1 cellular context compared by ENCODE assay signal in genomic region chr4:175998782-175999181, GRCh38.
TF ChIP-seq lines count a peak whose summit lies in the region.

No MANE protein-coding gene starts in this region.

TF ChIP-seq in H1, 55 proteins besides CTCF, POLR2A, EP300 and RAD21:
- no peak for TF ChIP-seq JUND (IDR thresholded peaks at IDR 0.05; ENCODE audit: low read length)
- TF ChIP-seq SIRT6 (IDR thresholded peaks at IDR 0.05; ENCODE audit: low read length): no peak
- no peak for TF ChIP-seq ZNF274 (IDR thresholded peaks at IDR 0.05; ENCODE audit: borderline replicate concordance, extremely low read depth, low read length)
- TF ChIP-seq BACH1 (IDR thresholded peaks at IDR 0.05; ENCODE audit: low read length): no peak
- TF ChIP-seq SRF (IDR thresholded peaks at IDR 0.05; ENCODE audit: low read depth, low read length): no peak
- no peak for TF ChIP-seq CREB1 (IDR thresholded peaks at IDR 0.05)
- no peak for TF ChIP-seq KDM1A (IDR thresholded peaks at IDR 0.05; ENCODE audit: borderline replicate concordance, low read length)
- no peak for TF ChIP-seq RXRA (IDR thresholded peaks at IDR 0.05; ENCODE audit: insufficient read depth, low read depth, low read length)
- no peak for TF ChIP-seq RBBP5 (IDR thresholded peaks at IDR 0.05; ENCODE audit: borderline replicate concordance, low read depth, low read length)
- no peak for TF ChIP-seq RFX5 (IDR thresholded peaks at IDR 0.05; ENCODE audit: borderline replicate concordance, low read depth, low read length)
- 0 out of 4 replicates have a peak, but pooled peaks of 1 of the 2 experiments have one; percentile 54 for TF ChIP-seq SIN3A (conservative IDR thresholded peaks at IDR 0.05 in 1 of 2, IDR thresholded peaks at IDR 0.05 in 1 of 2; ENCODE audit: low read depth in 1 of 2, low read length in 2 of 2)
- no peak for TF ChIP-seq SP4 (IDR thresholded peaks at IDR 0.05; ENCODE audit: low read length)
- TF ChIP-seq SAP30 (IDR thresholded peaks at IDR 0.05; ENCODE audit: insufficient read depth, insufficient replicate concordance, low read length): no peak
- TF ChIP-seq EGR1 (IDR thresholded peaks at IDR 0.05; ENCODE audit: borderline replicate concordance, low read depth, low read length): peak; percentile 65; the same call in 1 of the 2 replicates
- TF ChIP-seq CHD2 (IDR thresholded peaks at IDR 0.05; ENCODE audit: low read length): peak; percentile 9; the same call in 1 of the 2 replicates
- TF ChIP-seq USF2 (IDR thresholded peaks at IDR 0.05; ENCODE audit: low read length): no peak
- no peak for TF ChIP-seq SIX5 (IDR thresholded peaks at IDR 0.05; ENCODE audit: low read depth, low read length)
- peak; percentile 29; the same call in 1 of the 2 replicates for TF ChIP-seq YY1 (IDR thresholded peaks at IDR 0.05; ENCODE audit: low read depth, low read length)
- TF ChIP-seq TAF7 (optimal IDR thresholded peaks at IDR 0.05; ENCODE audit: borderline replicate concordance, low read depth, low read length): no peak
- no peak for TF ChIP-seq TCF12 (IDR thresholded peaks at IDR 0.05; ENCODE audit: low read depth, low read length)
- TF ChIP-seq TEAD4 (IDR thresholded peaks at IDR 0.05; ENCODE audit: low read depth, low read length): peak; percentile 57; the same call in 1 of the 2 replicates
- TF ChIP-seq HDAC2 (IDR thresholded peaks at IDR 0.05; ENCODE audit: borderline replicate concordance in 1 of 2, low read depth in 2 of 2, low read length in 2 of 2): no peak
- no peak for TF ChIP-seq NRF1 (IDR thresholded peaks at IDR 0.05; ENCODE audit: low read depth, low read length)
- no peak for TF ChIP-seq TAF1 (IDR thresholded peaks at IDR 0.05; ENCODE audit: low read depth, low read length)
- TF ChIP-seq CBX8 (IDR thresholded peaks at IDR 0.05; ENCODE audit: borderline replicate concordance, low read depth, low read length): no peak
- no peak for TF ChIP-seq SP2 (IDR thresholded peaks at IDR 0.05; ENCODE audit: low read length)
- TF ChIP-seq ASH2L (IDR thresholded peaks at IDR 0.05; ENCODE audit: low read length): no peak
- no peak for TF ChIP-seq GTF2F1 (IDR thresholded peaks at IDR 0.05; ENCODE audit: borderline replicate concordance, low read depth, low read length)
- TF ChIP-seq POU5F1 (IDR thresholded peaks at IDR 0.05; ENCODE audit: low read depth, low read length): no peak
- TF ChIP-seq EZH2 (IDR thresholded peaks at IDR 0.05; ENCODE audit: low read depth, low read length, severe bottlenecking): no peak
- TF ChIP-seq CTBP2 (IDR thresholded peaks at IDR 0.05; ENCODE audit: borderline replicate concordance, insufficient read depth, insufficient read length, low read length): no peak
- no peak for TF ChIP-seq KDM5A (IDR thresholded peaks at IDR 0.05; ENCODE audit: low read length)
- TF ChIP-seq CBX5 (IDR thresholded peaks at IDR 0.05; ENCODE audit: low read depth, low read length): no peak
- no peak for TF ChIP-seq E2F6 (IDR thresholded peaks at IDR 0.05)
- no peak for TF ChIP-seq POLR2AphosphoS5 (IDR thresholded peaks at IDR 0.05; ENCODE audit: low read depth, low read length)
- no peak for TF ChIP-seq PHF8 (conservative IDR thresholded peaks at IDR 0.05; ENCODE audit: low read depth, low read length)
- no peak for TF ChIP-seq KDM4A (IDR thresholded peaks at IDR 0.05; ENCODE audit: low read depth, low read length, severe bottlenecking)
- TF ChIP-seq JUN (IDR thresholded peaks at IDR 0.05; ENCODE audit: low read depth, low read length): no peak
- TF ChIP-seq ATF3 (IDR thresholded peaks at IDR 0.05; ENCODE audit: insufficient read depth, low read depth, low read length): no peak
- TF ChIP-seq BCL11A (IDR thresholded peaks at IDR 0.05; ENCODE audit: low read depth in 2 of 2, low read length in 2 of 2): no peak
- no peak for TF ChIP-seq GABPA (IDR thresholded peaks at IDR 0.05; ENCODE audit: borderline replicate concordance, insufficient read depth, low read length)
- TF ChIP-seq HDAC6 (IDR thresholded peaks at IDR 0.05; ENCODE audit: low read depth, low read length): no peak
- TF ChIP-seq CEBPB (IDR thresholded peaks at IDR 0.05; ENCODE audit: low read depth, low read length): no peak
- peak; percentile 97 for TF ChIP-seq SP1 (IDR thresholded peaks at IDR 0.05; ENCODE audit: low read depth, low read length)
- TF ChIP-seq BRCA1 (IDR thresholded peaks at IDR 0.05; ENCODE audit: low read depth, low read length): no peak
- no peak for TF ChIP-seq RNF2 (IDR thresholded peaks at IDR 0.05; ENCODE audit: borderline replicate concordance, low read depth, low read length, missing control alignments, poor library complexity, severe bottlenecking)
- no peak for TF ChIP-seq FOSL1 (IDR thresholded peaks at IDR 0.05; ENCODE audit: insufficient read depth, low read depth, low read length)
- TF ChIP-seq MAFK (IDR thresholded peaks at IDR 0.05; ENCODE audit: low read depth, low read length): no peak
- TF ChIP-seq TBP (IDR thresholded peaks at IDR 0.05; ENCODE audit: low read depth, low read length): no peak
- TF ChIP-seq NANOG (IDR thresholded peaks at IDR 0.05; ENCODE audit: insufficient read depth, low read depth, low read length, poor library complexity, severe bottlenecking): no peak
- TF ChIP-seq ATF2 (IDR thresholded peaks at IDR 0.05; ENCODE audit: low read length): no peak
- no peak for TF ChIP-seq MAX (IDR thresholded peaks at IDR 0.05)
- TF ChIP-seq CHD1 (IDR thresholded peaks at IDR 0.05; ENCODE audit: low read depth, low read length): no peak
- TF ChIP-seq CHD7 (IDR thresholded peaks at IDR 0.05; ENCODE audit: insufficient replicate concordance, low read length): peak; percentile 68
- TF ChIP-seq SUZ12 (IDR thresholded peaks at IDR 0.05; ENCODE audit: low read length): no peak
